30 cellular contexts compared by ENCODE assay signal in the genomic region with DNA sequence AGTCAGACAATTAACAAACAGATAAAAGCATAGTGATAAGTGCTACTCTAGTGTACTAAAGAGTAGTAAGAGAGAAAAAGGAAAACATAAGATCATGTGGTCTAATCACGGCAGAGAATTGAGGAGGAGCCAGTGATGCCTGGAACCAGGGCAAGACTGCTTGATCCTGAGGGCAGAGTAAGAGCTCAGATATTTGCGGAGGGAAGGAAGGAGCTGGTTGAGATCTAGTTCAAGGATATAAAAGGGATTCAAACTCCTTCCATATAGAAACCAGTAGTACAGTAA.
"Had no signal": no experiment of that assay in that cellular context is flagged by ENCODE, and none has a peak within 500 bp of the region (broad histone marks: within the 10 kb centered on the region; RNA-seq: fewer than 3 reads in every experiment).

No MANE protein-coding gene starts in this region.

- H3K4me1 ChIP-seq: colonic mucosa, esophagus squamous epithelium had no signal

- ATAC-seq: activated CD8-positive, alpha-beta T cell treated with anti-CD3 and anti-CD28 coated beads, Interleukin-2, amount 10 ng/mL, durations not matched to agents 7 days and 5 days; body of pancreas; gastroesophageal sphincter; heart right ventricle had no signal

- H3K4me3 ChIP-seq: adrenal gland, body of pancreas, cardiac muscle cell, colonic mucosa, esophagus squamous epithelium, gastroesophageal sphincter, heart right ventricle had no signal

- H3K36me3 ChIP-seq: adrenal gland, cardiac muscle cell, colonic mucosa, esophagus squamous epithelium, gastroesophageal sphincter, heart right ventricle had no signal

- H3K4me3 Mint-ChIP-seq: activated CD4-positive, alpha-beta memory T cell treated with anti-CD3 and anti-CD28 coated beads for 36 hours; activated CD4-positive, alpha-beta T cell treated with anti-CD3 and anti-CD28 coated beads for 36 hours; activated CD4-positive, alpha-beta T cell treated with anti-CD3 and anti-CD28 coated beads, Interleukin-2, amount 10 ng/mL, durations not matched to agents 24 days and 14 days; activated CD8-positive, alpha-beta T cell treated with anti-CD3 and anti-CD28 coated beads, Interleukin-2, amount 10 ng/mL, durations not matched to agents 7 days and 5 days; activated naive CD4-positive, alpha-beta T cell treated with anti-CD3 and anti-CD28 coated beads, Interleukin-2, amount 10 ng/mL, durations not matched to agents 7 days and 5 days; activated T-cell treated with anti-CD3 and anti-CD28 coated beads, Interleukin-2, amount 50 U/mL, for 24 hours; activated T-cell treated with anti-CD3 and anti-CD28 coated beads, Interleukin-2, amount 50 U/mL, for 72 hours had no signal

- H3K9me3 Mint-ChIP-seq: activated CD4-positive, alpha-beta memory T cell treated with anti-CD3 and anti-CD28 coated beads for 36 hours; activated CD4-positive, alpha-beta T cell treated with anti-CD3 and anti-CD28 coated beads, Interleukin-2, amount 10 ng/mL, durations not matched to agents 24 days and 14 days; activated naive CD4-positive, alpha-beta T cell treated with anti-CD3 and anti-CD28 coated beads, Interleukin-2, amount 10 ng/mL, durations not matched to agents 7 days and 5 days; activated T-cell treated with anti-CD3 and anti-CD28 coated beads, Interleukin-2, amount 50 U/mL, for 24 hours; activated T-cell treated with anti-CD3 and anti-CD28 coated beads, Interleukin-2, amount 50 U/mL, for 72 hours had no signal

- H3K27me3 ChIP-seq: adrenal gland, body of pancreas, cardiac muscle cell, colonic mucosa, esophagus squamous epithelium, gastroesophageal sphincter, heart right ventricle had no signal

- H3K27ac Mint-ChIP-seq: activated CD4-positive, alpha-beta memory T cell treated with anti-CD3 and anti-CD28 coated beads for 36 hours; activated CD8-positive, alpha-beta T cell treated with anti-CD3 and anti-CD28 coated beads, Interleukin-2, amount 10 ng/mL, durations not matched to agents 7 days and 5 days; activated naive CD4-positive, alpha-beta T cell treated with anti-CD3 and anti-CD28 coated beads, Interleukin-2, amount 10 ng/mL, durations not matched to agents 7 days and 5 days; activated naive CD4-positive, alpha-beta T cell treated with anti-CD3 and anti-CD28 coated beads, Interleukin-2, amount 50 U/mL, for 72 hours; activated T-cell treated with anti-CD3 and anti-CD28 coated beads, Interleukin-2, amount 50 U/mL, for 24 hours; activated T-cell treated with anti-CD3 and anti-CD28 coated beads, Interleukin-2, amount 50 U/mL, for 72 hours had no signal

- DNase-seq: activated CD4-positive, alpha-beta memory T cell treated with anti-CD3 and anti-CD28 coated beads for 36 hours; activated CD4-positive, alpha-beta T cell treated with anti-CD3 and anti-CD28 coated beads for 36 hours; activated CD4-positive, alpha-beta T cell treated with anti-CD3 and anti-CD28 coated beads, Interleukin-2, amount 10 ng/mL, durations not matched to agents 24 days and 14 days; activated CD4-positive, CD25-positive, alpha-beta regulatory T cell; activated CD4-positive, CD25-positive, alpha-beta regulatory T cell treated with anti-CD3 and anti-CD28 coated beads, Interleukin-2, amount 50 U/mL, for 72 hours; activated CD8-positive, alpha-beta memory T cell treated with anti-CD3 and anti-CD28 coated beads, Interleukin-2, amount 50 U/mL, for 48 hours; activated CD8-positive, alpha-beta T cell treated with anti-CD3 and anti-CD28 coated beads, Interleukin-2, amount 10 ng/mL, durations not matched to agents 7 days and 5 days; activated gamma-delta T cell; activated naive CD4-positive, alpha-beta T cell; activated naive CD4-positive, alpha-beta T cell treated with anti-CD3 and anti-CD28 coated beads, Interleukin-2, amount 10 ng/mL, durations not matched to agents 7 days and 5 days; activated T-cell treated with anti-CD3 and anti-CD28 coated beads for 4 hours; activated T-cell treated with anti-CD3 and anti-CD28 coated beads, Interleukin-2, amount 50 U/mL, for 24 hours; activated T-cell treated with anti-CD3 and anti-CD28 coated beads, Interleukin-2, amount 50 U/mL, for 72 hours; adrenal gland; amygdala; aorta; body of pancreas; central memory CD4-positive, alpha-beta T cell; cerebellar nuclear complex; colonic mucosa; effector CD8-positive, alpha-beta T cell; esophagus squamous epithelium; foreskin melanocyte; heart right ventricle; hippocampal formation; T-helper 2 cell had no signal

- H3K27ac ChIP-seq: adrenal gland, body of pancreas, cardiac muscle cell, colonic mucosa, epithelial cell of prostate, esophagus squamous epithelium, gastroesophageal sphincter, heart right ventricle had no signal

- H3K36me3 Mint-ChIP-seq: activated CD4-positive, alpha-beta memory T cell treated with anti-CD3 and anti-CD28 coated beads for 36 hours; activated naive CD4-positive, alpha-beta T cell treated with anti-CD3 and anti-CD28 coated beads, Interleukin-2, amount 10 ng/mL, durations not matched to agents 7 days and 5 days; activated naive CD4-positive, alpha-beta T cell treated with anti-CD3 and anti-CD28 coated beads, Interleukin-2, amount 50 U/mL, for 72 hours had no signal

- H3K9me3 ChIP-seq: adrenal gland, body of pancreas, colonic mucosa, esophagus squamous epithelium, gastroesophageal sphincter had no signal

- H3K27me3 Mint-ChIP-seq: activated CD4-positive, alpha-beta memory T cell treated with anti-CD3 and anti-CD28 coated beads for 36 hours; activated CD4-positive, alpha-beta T cell treated with anti-CD3 and anti-CD28 coated beads for 36 hours; activated CD4-positive, alpha-beta T cell treated with anti-CD3 and anti-CD28 coated beads, Interleukin-2, amount 10 ng/mL, durations not matched to agents 24 days and 14 days; activated naive CD4-positive, alpha-beta T cell treated with anti-CD3 and anti-CD28 coated beads, Interleukin-2, amount 10 ng/mL, durations not matched to agents 7 days and 5 days; activated T-cell treated with anti-CD3 and anti-CD28 coated beads, Interleukin-2, amount 50 U/mL, for 24 hours had no signal
